Comparison of ENCODE assay signal across 10 cellular contexts in genomic region chr14:51507556-51508511, GRCh38.
DNase-seq lines count a peak whose midpoint lies in the region; ATAC-seq and TF ChIP-seq lines count a peak whose summit lies in the region.
"Had no signal": no experiment of that assay in that cellular context is flagged by ENCODE, and none has a peak within 500 bp of the region (broad histone marks: within the 10 kb centered on the region; RNA-seq: fewer than 3 reads in every experiment).

No MANE protein-coding gene starts in this region.

- H2AFZ ChIP-seq in neural progenitor cell (replicated peaks): peak overlapping the region; percentile 54

- no peaks in the 10 kb centered on the region for H3K79me2 ChIP-seq in neural progenitor cell (ENCODE audit: low read depth)

- H3K27me3 Mint-ChIP-seq in neural progenitor cell (ENCODE audit: insufficient read depth, low read depth): peaks cover 8% of the 10 kb centered on the region

- H3K27me3 ChIP-seq in neural progenitor cell: no peaks in the 10 kb centered on the region

- no peak overlapping the region for H3K4me2 ChIP-seq in neural progenitor cell

- H3K9ac ChIP-seq in neural progenitor cell: no peak overlapping the region

- no peak for TF ChIP-seq CTCF in AG09309 (IDR thresholded peaks at IDR 0.05; ENCODE audit: control insufficient read depth, insufficient read depth, low read depth, low read length, missing control alignments)
- TF ChIP-seq CTCF in neural progenitor cell (IDR thresholded peaks at IDR 0.05): no peak

- no peaks in the 10 kb centered on the region for H4K20me1 ChIP-seq in neural progenitor cell (ENCODE audit: low read depth)

- no peak for ATAC-seq in GM18868 (IDR thresholded peaks at IDR 0.05; ENCODE audit: unreplicated experiment)
- no peak for ATAC-seq in activated naive CD4-positive, alpha-beta T cell treated with anti-CD3 and anti-CD28 coated beads, Interleukin-2, amount 50 U/mL, for 72 hours

- peak overlapping the region; percentile 91 for H3K27ac Mint-ChIP-seq in neural progenitor cell
- H3K27ac Mint-ChIP-seq in activated naive CD4-positive, alpha-beta T cell treated with anti-CD3 and anti-CD28 coated beads, Interleukin-2, amount 50 U/mL, for 72 hours: no peak overlapping the region
- H3K27ac Mint-ChIP-seq: IgD-negative memory B cell had no signal

- H3K36me3 ChIP-seq in neural progenitor cell: no peaks in the 10 kb centered on the region

- H3K9me3 Mint-ChIP-seq in neural progenitor cell: peaks cover 8% of the 10 kb centered on the region
- peaks cover 0 to under 1% of the 10 kb centered on the region in 2 donors for H3K9me3 Mint-ChIP-seq in activated naive CD4-positive, alpha-beta T cell treated with anti-CD3 and anti-CD28 coated beads, Interleukin-2, amount 50 U/mL, for 72 hours
- H3K9me3 Mint-ChIP-seq: IgD-negative memory B cell had no signal

- peaks cover 12% of the 10 kb centered on the region for H3K4me1 ChIP-seq in neural progenitor cell

- no peaks in the 10 kb centered on the region for H3K36me3 Mint-ChIP-seq in neural progenitor cell
- no peaks in the 10 kb centered on the region for H3K36me3 Mint-ChIP-seq in activated naive CD4-positive, alpha-beta T cell treated with anti-CD3 and anti-CD28 coated beads, Interleukin-2, amount 50 U/mL, for 72 hours

- no peaks in the 10 kb centered on the region for H3F3A ChIP-seq in neural progenitor cell (ENCODE audit: low read depth)

- H3K9me3 ChIP-seq in neural progenitor cell (ENCODE audit: low read depth): no peaks in the 10 kb centered on the region

- no peak overlapping the region for H3K27ac ChIP-seq in neural progenitor cell

- no peak overlapping the region for H3K4me3 ChIP-seq in AG09309 (ENCODE audit: control insufficient read depth, low read depth, low read length)
- no peak overlapping the region for H3K4me3 ChIP-seq in neural progenitor cell

- H3K4me1 Mint-ChIP-seq in neural progenitor cell: peaks cover 20% of the 10 kb centered on the region

- DNase-seq in AG09309 (ENCODE audit: low read depth) (peak; percentile 46), NCI-H2227 (lab: John Stamatoyannopoulos, UW; ENCODE audit: unreplicated experiment) (peak; percentile 54), epidermal melanocyte (ENCODE audit: insufficient read length, low spot score) (peak; percentile 71), neural progenitor cell (ENCODE audit: low spot score) (peak; percentile 8), mesenteric fat pad (ENCODE audit: low spot score) (no peak)
- no peak for DNase-seq in stimulated activated CD4-positive, alpha-beta T cell treated with anti-CD3 and anti-CD28 coated beads, Interleukin-12 subunit alpha, Interleukin-12 subunit beta, amount 100 ng/mL, for 4 hours
- DNase-seq in activated naive CD4-positive, alpha-beta T cell treated with anti-CD3 and anti-CD28 coated beads, Interleukin-2, amount 50 U/mL, for 72 hours (ENCODE audit: low spot score in 2 of 2): no peak
- DNase-seq: DND-41 had no signal

- no peak overlapping the region for H3K4me3 Mint-ChIP-seq in neural progenitor cell
- H3K4me3 Mint-ChIP-seq: IgD-negative memory B cell had no signal

Comparison
In these comparisons a context has a peak if more than half of its experiments do, and no peak if none do; other contexts are left out.
1. DNase-seq: peak in AG09309 (single experiment), NCI-H2227 (single experiment), epidermal melanocyte (single experiment) and neural progenitor cell (single experiment); none in stimulated activated CD4-positive, alpha-beta T cell treated with anti-CD3 and anti-CD28 coated beads, Interleukin-12 subunit alpha, Interleukin-12 subunit beta, amount 100 ng/mL, for 4 hours (single experiment), activated naive CD4-positive, alpha-beta T cell treated with anti-CD3 and anti-CD28 coated beads, Interleukin-2, amount 50 U/mL, for 72 hours (0 of 2) and mesenteric fat pad (single experiment).